10 cellular contexts compared by ENCODE assay signal in genomic region chr3:133928136-133928893, GRCh38. TPM values are rescaled to one million over a fixed set of nuclear protein-coding genes. Genes with fewer than 3 reads are reported as not detected.
DNase-seq lines count a peak whose midpoint lies in the region; ATAC-seq and TF ChIP-seq lines count a peak whose summit lies in the region.
"Had no signal": no experiment of that assay in that cellular context is flagged by ENCODE, and none has a peak within 500 bp of the region (broad histone marks: within the 10 kb centered on the region; RNA-seq: fewer than 3 reads in every experiment).

No MANE protein-coding gene starts in this region.

- H3K27me3 ChIP-seq in A673 (replicated peaks; ENCODE audit: insufficient read depth, low read depth, low read length, poor library complexity) (no peaks in the 10 kb centered on the region), GM23338 (ENCODE audit: insufficient read depth) (peaks cover 19% of the 10 kb centered on the region)

- DNase-seq in A673 (ENCODE audit: low spot score): no peak
- no peak for DNase-seq in GM23338 (ENCODE audit: low spot score)
- no peak for DNase-seq in activated naive CD8-positive, alpha-beta T cell treated with anti-CD3 and anti-CD28 coated beads, Interleukin-2, amount 50 U/mL, for 24 hours
- DNase-seq in mesothelial cell of epicardium (ENCODE audit: low spot score in 2 of 2, unreplicated experiment in 2 of 2): no peak
- DNase-seq in NCI-H82 treated with DMSO at 0.1 percent for 48 hours (lab: John Stamatoyannopoulos, UW; ENCODE audit: unreplicated experiment): no peak
- no peak for DNase-seq in NCI-H1694 treated with DMSO at 0.1 percent for 48 hours (lab: John Stamatoyannopoulos, UW)
- DNase-seq in effector CD4-positive, alpha-beta T cell: no peak
- DNase-seq: NCI-H2029 treated with DMSO at 0.1 percent for 48 hours had no signal

- no peaks in the 10 kb centered on the region for H4K20me1 ChIP-seq in GM23338 (replicated peaks; ENCODE audit: insufficient read depth)

- peak overlapping the region; percentile 57 for H3K4me3 ChIP-seq in A673 (ENCODE audit: low read depth, low read length, poor library complexity, severe bottlenecking)
- H3K4me3 ChIP-seq in GM23338: peak overlapping the region; percentile 75

- H3K9me2 ChIP-seq in GM23338 (ENCODE audit: insufficient read depth): no peaks in the 10 kb centered on the region

- H3K4me2 ChIP-seq in GM23338: peak overlapping the region; percentile 79

- no peak for ATAC-seq in GM23338
- no peak for ATAC-seq in activated naive CD8-positive, alpha-beta T cell treated with anti-CD3 and anti-CD28 coated beads, Interleukin-2, amount 50 U/mL, for 24 hours
- ATAC-seq in GM21515 (IDR thresholded peaks at IDR 0.05; ENCODE audit: unreplicated experiment): no peak

- 0 out of 2 replicates have a peak overlapping the region, but pooled peaks have one; percentile 93 for H2AFZ ChIP-seq in GM23338

- H3K4me1 Mint-ChIP-seq in GM23338 (peaks cover 12% of the 10 kb centered on the region), mesothelial cell of epicardium (peaks cover 5% of the 10 kb centered on the region)
- H3K4me1 Mint-ChIP-seq in activated naive CD8-positive, alpha-beta T cell treated with anti-CD3 and anti-CD28 coated beads, Interleukin-2, amount 50 U/mL, for 24 hours: peaks cover 9% of the 10 kb centered on the region

- H3K27ac Mint-ChIP-seq in GM23338 (no peak overlapping the region), mesothelial cell of epicardium (no peak overlapping the region)
- no peak overlapping the region for H3K27ac Mint-ChIP-seq in activated naive CD8-positive, alpha-beta T cell treated with anti-CD3 and anti-CD28 coated beads, Interleukin-2, amount 50 U/mL, for 24 hours
- H3K27ac Mint-ChIP-seq: activated naive CD4-positive, alpha-beta T cell treated with anti-CD3 and anti-CD28 coated beads for 36 hours had no signal

- intact Hi-C loops in A673 (cut with micrococcal nuclease; ENCODE audit: unreplicated experiment): loop anchor here (5.0 kb wide), 1 partner anchor 1201 kb away; no protein-coding TSS in a partner anchor

- no peaks in the 10 kb centered on the region for H3K9me3 Mint-ChIP-seq in GM23338
- H3K9me3 Mint-ChIP-seq in activated naive CD8-positive, alpha-beta T cell treated with anti-CD3 and anti-CD28 coated beads, Interleukin-2, amount 50 U/mL, for 24 hours: no peaks in the 10 kb centered on the region
- no peaks in the 10 kb centered on the region for H3K9me3 Mint-ChIP-seq in mesothelial cell of epicardium
- H3K9me3 Mint-ChIP-seq: activated naive CD4-positive, alpha-beta T cell treated with anti-CD3 and anti-CD28 coated beads for 36 hours had no signal

- CTCF ChIA-PET in A673 (lab: Charles Lee): interaction anchor here (1.7 kb wide), 1 partner anchor 283 kb away, joined by 4 read pairs; no protein-coding TSS in a partner anchor

- no peak overlapping the region for H3K27ac ChIP-seq in A673 (ENCODE audit: low read depth, low read length, poor library complexity, severe bottlenecking)
- no peak overlapping the region for H3K27ac ChIP-seq in GM23338 (ENCODE audit: low read depth)

- peak overlapping the region; percentile 67 for H3K4me3 Mint-ChIP-seq in GM23338
- peak overlapping the region; percentile 44 for H3K4me3 Mint-ChIP-seq in activated naive CD8-positive, alpha-beta T cell treated with anti-CD3 and anti-CD28 coated beads, Interleukin-2, amount 50 U/mL, for 24 hours
- peak overlapping the region; percentile 61 for H3K4me3 Mint-ChIP-seq in mesothelial cell of epicardium
- H3K4me3 Mint-ChIP-seq: activated naive CD4-positive, alpha-beta T cell treated with anti-CD3 and anti-CD28 coated beads for 36 hours had no signal

- BruUV-seq in A673 (replicated peaks; lab: Mats Ljungman, UMichigan): no TSS peak

- no peaks in the 10 kb centered on the region for H3K36me3 ChIP-seq in A673 (ENCODE audit: insufficient read depth, low read length, poor library complexity, severe bottlenecking)
- H3K36me3 ChIP-seq in GM23338 (ENCODE audit: insufficient read depth): no peaks in the 10 kb centered on the region

- no peaks in the 10 kb centered on the region for H3K36me3 Mint-ChIP-seq in GM23338 (ENCODE audit: low read depth)
- H3K36me3 Mint-ChIP-seq in activated naive CD8-positive, alpha-beta T cell treated with anti-CD3 and anti-CD28 coated beads, Interleukin-2, amount 50 U/mL, for 24 hours (ENCODE audit: low read depth): no peaks in the 10 kb centered on the region
- H3K36me3 Mint-ChIP-seq in mesothelial cell of epicardium: no peaks in the 10 kb centered on the region

- no peak for TF ChIP-seq CTCF in A673 (conservative IDR thresholded peaks at IDR 0.05; ENCODE audit: low read depth, low read length)
- TF ChIP-seq CTCF in GM23338 (conservative IDR thresholded peaks at IDR 0.05; ENCODE audit: low read depth in 2 of 2): no peak
- TF ChIP-seq CTCF in mesothelial cell of epicardium (IDR thresholded peaks at IDR 0.05; ENCODE audit: unreplicated experiment): no peak

- H3F3A ChIP-seq in GM23338 (replicated peaks; ENCODE audit: low read depth): peaks cover 6% of the 10 kb centered on the region; the same call in 1 of the 2 replicates

- peaks cover 11% of the 10 kb centered on the region for H3K27me3 Mint-ChIP-seq in GM23338 (ENCODE audit: insufficient read depth, low read depth, poor library complexity)
- H3K27me3 Mint-ChIP-seq in activated naive CD8-positive, alpha-beta T cell treated with anti-CD3 and anti-CD28 coated beads, Interleukin-2, amount 50 U/mL, for 24 hours: peaks cover 12% of the 10 kb centered on the region
- peaks cover 28% of the 10 kb centered on the region for H3K27me3 Mint-ChIP-seq in mesothelial cell of epicardium (ENCODE audit: low read depth)

- no peaks in the 10 kb centered on the region for H3K9me3 ChIP-seq in A673 (ENCODE audit: low read depth, low read length, poor library complexity, severe bottlenecking)

- H3K4me1 ChIP-seq in A673 (ENCODE audit: insufficient read depth, low read length, poor library complexity, severe bottlenecking) (peaks cover 11% of the 10 kb centered on the region), GM23338 (ENCODE audit: insufficient read depth) (no peaks in the 10 kb centered on the region; the same call in 1 of the 2 replicates)

- no peaks in the 10 kb centered on the region for H3K79me2 ChIP-seq in GM23338 (replicated peaks; ENCODE audit: insufficient read depth)

- POLR2A ChIA-PET in A673 (lab: Charles Lee; ENCODE audit: low non-redundant PET): no interaction called here

TF ChIP-seq in GM23338, 12 proteins besides CTCF, POLR2A, EP300 and RAD21 (continues in another document):
- TF ChIP-seq JUNB (IDR thresholded peaks at IDR 0.05; ENCODE audit: unreplicated experiment) (no peak), REST (IDR thresholded peaks at IDR 0.05; ENCODE audit: unreplicated experiment) (no peak), NANOG (IDR thresholded peaks at IDR 0.05; ENCODE audit: borderline replicate concordance) (no peak), CREB1 (CRISPR knock-in tag; IDR thresholded peaks at IDR 0.05; ENCODE audit: low read depth) (no peak), ETS1 (IDR thresholded peaks at IDR 0.05) (no peak), EZH2 (IDR thresholded peaks at IDR 0.05; ENCODE audit: low read depth, unreplicated experiment) (no peak), ZNF331 (CRISPR knock-in tag; IDR thresholded peaks at IDR 0.05; ENCODE audit: low read depth) (no peak), STAT1 (IDR thresholded peaks at IDR 0.05; ENCODE audit: unreplicated experiment) (no peak), ZNF114 (CRISPR knock-in tag; IDR thresholded peaks at IDR 0.05) (no peak), EZH2phosphoT487 (IDR thresholded peaks at IDR 0.05; ENCODE audit: unreplicated experiment) (no peak), POLR2AphosphoS5 (IDR thresholded peaks at IDR 0.05; ENCODE audit: low read depth) (no peak)

RNA-seq across cellular contexts. Expression of gene RAB6B, which starts 32.6 kb away (rescaled TPM):
- total RNA-seq in A673 (2021) (0.86 and 0.87 TPM in 2 replicates), mesothelial cell of epicardium (10.9 to 12.8 TPM (median 11.0 TPM) in 3 replicates)
- total RNA-seq in GM23338 (2014; rRNA removed; shearing (Covaris generic)): 2.9 and 3.9 TPM in 2 replicates
- 1.2 and 1.4 TPM in 2 replicates for polyA plus RNA-seq in GM23338 (2016; fragmentation: Nextera tagmentation; extraction: Ambion mirVana)
- total RNA-seq: activated naive CD4-positive, alpha-beta T cell treated with anti-CD3 and anti-CD28 coated beads for 36 hours had no signal
